ENCODE assay signal across 1 cellular context in genomic region chr22:30637701-30638114, GRCh38.
A peak's percentile ranks its signal among the peaks of the same experiment; 100 is the strongest.
TF ChIP-seq lines count a peak whose summit lies in the region.

No MANE protein-coding gene starts in this region.

TF ChIP-seq in HepG2, 621 proteins besides CTCF, POLR2A, EP300 and RAD21:
- TF ChIP-seq ZNF619 (CRISPR knock-in tag; IDR thresholded peaks at IDR 0.05) (no peak), ZNF720 (CRISPR knock-in tag; IDR thresholded peaks at IDR 0.05) (no peak), GPBP1L1 (CRISPR knock-in tag; IDR thresholded peaks at IDR 0.05) (no peak), PRDM15 (CRISPR knock-in tag; IDR thresholded peaks at IDR 0.05) (no peak), U2AF1 (optimal IDR thresholded peaks at IDR 0.05; ENCODE audit: low read depth, low read length) (no peak), ISL2 (CRISPR knock-in tag; IDR thresholded peaks at IDR 0.05) (no peak), RFX1 (IDR thresholded peaks at IDR 0.05) (peak; percentile 50), ZNF572 (CRISPR knock-in tag; IDR thresholded peaks at IDR 0.05) (no peak), ZNF280D (CRISPR knock-in tag; IDR thresholded peaks at IDR 0.05) (no peak), ZNF318 (CRISPR knock-in tag; IDR thresholded peaks at IDR 0.05) (no peak), ZNF383 (CRISPR knock-in tag; IDR thresholded peaks at IDR 0.05; ENCODE audit: borderline replicate concordance) (no peak), POLR2G (IDR thresholded peaks at IDR 0.05; ENCODE audit: low read depth, low read length) (no peak), FOXO4 (CRISPR knock-in tag; conservative IDR thresholded peaks at IDR 0.05) (no peak), ZNF629 (CRISPR knock-in tag; conservative IDR thresholded peaks at IDR 0.05) (peak; percentile 52), MNT (IDR thresholded peaks at IDR 0.05) (peak; percentile 10; the same call in 1 of the 2 replicates), TGIF2 (CRISPR knock-in tag; IDR thresholded peaks at IDR 0.05) (no peak), HMG20B (CRISPR knock-in tag; conservative IDR thresholded peaks at IDR 0.05) (no peak)
